Comparison of ENCODE assay signal across 10 cellular contexts in genomic region chr6:36633915-36634314, GRCh38. TPM values are rescaled to one million over a fixed set of nuclear protein-coding genes. Genes with fewer than 3 reads are reported as not detected.
A peak's percentile ranks its signal among the peaks of the same experiment; 100 is the strongest.
DNase-seq lines count a peak whose midpoint lies in the region; ATAC-seq and TF ChIP-seq lines count a peak whose summit lies in the region.
"Had no signal": no experiment of that assay in that cellular context is flagged by ENCODE, and none has a peak within 500 bp of the region (broad histone marks: within the 10 kb centered on the region; RNA-seq: fewer than 3 reads in every experiment).

No MANE protein-coding gene starts in this region.

- no peaks in the 10 kb centered on the region for H3K36me3 ChIP-seq in lung (ENCODE audit: control insufficient read depth in 2 of 2, insufficient read depth in 2 of 2, low read length in 2 of 2)
- no peaks in the 10 kb centered on the region for H3K36me3 ChIP-seq in vagina

- H3K27me3 ChIP-seq in lung (ENCODE audit: control insufficient read depth, insufficient read depth) (no peaks in the 10 kb centered on the region), vagina (no peaks in the 10 kb centered on the region)

- H3K27ac ChIP-seq in lung (ENCODE audit: low read depth in 1 of 2, low read length in 1 of 2) (peak overlapping the region in 1 of 2 donors; percentile 14), vagina (no peak overlapping the region)

- peak; percentile 48 for ATAC-seq in lung (ENCODE audit: insufficient read depth, low FRiP score)
- no peak for ATAC-seq in HG03342 (IDR thresholded peaks at IDR 0.05; ENCODE audit: unreplicated experiment)

- TF ChIP-seq CTCF in AG09309 (IDR thresholded peaks at IDR 0.05; ENCODE audit: control insufficient read depth, insufficient read depth, low read depth, low read length, missing control alignments) (no peak), cardiac fibroblast (IDR thresholded peaks at IDR 0.05; ENCODE audit: low read depth, low read length) (no peak), lung (IDR thresholded peaks at IDR 0.05; ENCODE audit: control extremely low read depth, extremely low read depth) (no peak), vagina (IDR thresholded peaks at IDR 0.05) (no peak)

- 41 to 47% methylated on average over 9 of the region's 9 CpGs for WGBS in lung, 2 donors

- intact Hi-C loops in vagina (cut with DNase I) = no loop called here

- no peak for TF ChIP-seq POLR2A in vagina (IDR thresholded peaks at IDR 0.05)

- peaks cover 0 to 3% of the 10 kb centered on the region in 2 donors for H3K4me1 ChIP-seq in lung (ENCODE audit: control insufficient read depth in 2 of 2, insufficient read depth in 2 of 2, low read length in 2 of 2)
- no peaks in the 10 kb centered on the region for H3K4me1 ChIP-seq in vagina

- no peak overlapping the region for H3K4me3 ChIP-seq in AG09309 (ENCODE audit: control insufficient read depth, low read depth, low read length)
- no peak overlapping the region for H3K4me3 ChIP-seq in cardiac fibroblast (replicated peaks in 1 of 2; ENCODE audit: low read depth in 2 of 2, low read length in 2 of 2)
- H3K4me3 ChIP-seq in lung = no peak overlapping the region
- no peak overlapping the region for H3K4me3 ChIP-seq in vagina

- peak; percentile 39 for DNase-seq in AG09309 (ENCODE audit: low read depth)
- DNase-seq in NCI-H1092 treated with DMSO at 0.1 percent for 48 hours (lab: John Stamatoyannopoulos, UW) = peak; percentile 71
- DNase-seq in cardiac fibroblast (ENCODE audit: low read depth in 2 of 2) = peak; percentile 77 to 97
- DNase-seq in lung (ENCODE audit: low spot score) = peak; percentile 64
- DNase-seq in HPDE6-E6E7 (ENCODE audit: extremely low spot score) = no peak
- no peak for DNase-seq in NCI-H1436 treated with DMSO at 0.1 percent for 48 hours (lab: John Stamatoyannopoulos, UW)
- no peak for DNase-seq in vagina (ENCODE audit: extremely low spot score in 2 of 2)
- DNase-seq: activated CD4-positive, CD25-positive, alpha-beta regulatory T cell treated with anti-CD3 and anti-CD28 coated beads, Interleukin-2, amount 50 U/mL, for 72 hours; stimulated activated naive CD4-positive, alpha-beta T cell treated with Interleukin-2 at 50 U/mL for 16 hours had no signal

- H3K9me3 ChIP-seq in lung (ENCODE audit: control insufficient read depth in 2 of 2, insufficient read depth in 1 of 2, low read length in 1 of 2) = no peaks in the 10 kb centered on the region
- H3K9me3 ChIP-seq in vagina = no peaks in the 10 kb centered on the region

RNA-seq across cellular contexts. Expression of gene SRSF3, which starts 39.8 kb away (rescaled TPM):
- total RNA-seq in lung = 100 to 1,000 TPM; 211 to 262 TPM
- polyA plus RNA-seq in lung = 100 to 1,000 TPM; 145 to 267 TPM
- 144 TPM for total RNA-seq in vagina

RNA-seq across cellular contexts. Expression of gene CDKN1A, which starts 44.6 kb away (rescaled TPM):
- total RNA-seq in lung (10 to 100 TPM; 35.3 to 80.1 TPM), vagina (169 TPM)
- polyA plus RNA-seq in lung = 100 to 1,000 TPM in 1 of 2 donors, 10 to 100 TPM in 1; 52.2 to 183 TPM

Comparison
In these comparisons a context has a peak if more than half of its experiments do, and no peak if none do; other contexts are left out.
1. DNase-seq: peak in AG09309 (single experiment), NCI-H1092 treated with DMSO at 0.1 percent for 48 hours (single experiment), cardiac fibroblast (2 of 2) and lung (single experiment); none in HPDE6-E6E7 (single experiment), NCI-H1436 treated with DMSO at 0.1 percent for 48 hours (single experiment) and vagina (0 of 2).